27 cellular contexts compared by ENCODE assay signal in the genomic region with DNA sequence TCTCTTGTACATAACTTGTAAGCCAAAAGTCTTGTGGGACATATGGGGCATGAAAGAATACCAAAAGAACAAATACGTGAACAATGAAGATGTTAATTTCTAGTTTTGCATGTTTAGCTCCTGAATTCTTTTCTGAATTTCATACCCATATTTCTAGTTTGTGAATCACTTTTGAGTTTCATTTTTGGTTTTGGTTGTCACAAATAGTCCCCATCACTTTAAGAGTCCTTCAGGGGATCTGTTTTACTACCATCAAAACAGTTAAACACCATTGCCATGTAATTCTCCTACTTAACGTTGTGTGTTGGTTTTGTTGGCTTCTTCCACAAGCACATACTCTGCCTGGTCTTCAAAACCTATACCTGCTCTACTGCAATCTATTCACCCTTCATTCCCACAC. TPM values are rescaled to one million over a fixed set of nuclear protein-coding genes. Genes with fewer than 3 reads are reported as not detected.
A peak's percentile ranks its signal among the peaks of the same experiment; 100 is the strongest.
DNase-seq lines count a peak whose midpoint lies in the region; ATAC-seq and TF ChIP-seq lines count a peak whose summit lies in the region.
"Had no signal": no experiment of that assay in that cellular context is flagged by ENCODE, and none has a peak within 500 bp of the region (broad histone marks: within the 10 kb centered on the region; RNA-seq: fewer than 3 reads in every experiment).

No MANE protein-coding gene starts in this region.

- no peak overlapping the region for H3K4me3 ChIP-seq in GM12865 (ENCODE audit: low read depth, low read length)
- H3K4me3 ChIP-seq in endodermal cell (ENCODE audit: low read length) = no peak overlapping the region
- H3K4me3 ChIP-seq: breast epithelium, colonic mucosa, esophagus muscularis mucosa, psoas muscle, stomach, transverse colon had no signal

- H3K27ac Mint-ChIP-seq in WTC11 (0 out of 2 replicates have a peak overlapping the region, but pooled peaks have one; percentile 52), endodermal cell (no peak overlapping the region)
- no peak overlapping the region for H3K27ac Mint-ChIP-seq in T-helper 2 cell treated with Interferon-gamma antibody and Interleukin-4, amounts not matched to agents 5 μg/mL and 100 μg/mL, for 36 hours
- H3K27ac Mint-ChIP-seq: memory B cell had no signal

- no peak overlapping the region for H3K27ac ChIP-seq in endodermal cell (ENCODE audit: low read depth, low read length)
- H3K27ac ChIP-seq: breast epithelium, colonic mucosa, esophagus muscularis mucosa, psoas muscle, stomach, transverse colon, WERI-Rb-1 had no signal

- H3K36me3 Mint-ChIP-seq in WTC11 = peaks cover 80% of the 10 kb centered on the region
- H3K36me3 Mint-ChIP-seq in endodermal cell (ENCODE audit: low read depth) = peaks cover 69% of the 10 kb centered on the region
- no peaks in the 10 kb centered on the region for H3K36me3 Mint-ChIP-seq in T-helper 2 cell treated with Interferon-gamma antibody and Interleukin-4, amounts not matched to agents 5 μg/mL and 100 μg/mL, for 36 hours (ENCODE audit: low read depth)
- H3K36me3 Mint-ChIP-seq: CD8-positive, alpha-beta memory T cell; IgD-negative memory B cell; memory B cell had no signal

- H3K9me3 Mint-ChIP-seq in WTC11 (peaks cover 26% of the 10 kb centered on the region), endodermal cell (peaks cover 20% of the 10 kb centered on the region)
- H3K9me3 Mint-ChIP-seq in T-helper 2 cell treated with Interferon-gamma antibody and Interleukin-4, amounts not matched to agents 5 μg/mL and 100 μg/mL, for 36 hours = no peaks in the 10 kb centered on the region

- peaks cover 30% of the 10 kb centered on the region for H3K9me3 ChIP-seq in endodermal cell (ENCODE audit: control insufficient read depth, low read length)
- H3K9me3 ChIP-seq: breast epithelium, colonic mucosa, esophagus muscularis mucosa, psoas muscle, stomach, transverse colon had no signal

- no peak for TF ChIP-seq CTCF in GM12865 (IDR thresholded peaks at IDR 0.05; ENCODE audit: insufficient read depth, low read depth, low read length, missing control alignments)
- TF ChIP-seq CTCF in WTC11 (IDR thresholded peaks at IDR 0.05) = no peak
- TF ChIP-seq CTCF in endodermal cell (conservative IDR thresholded peaks at IDR 0.05) = no peak

- H3K4me1 ChIP-seq in endodermal cell (ENCODE audit: control insufficient read depth, insufficient read depth, low read length) = peaks cover 5% of the 10 kb centered on the region
- H3K4me1 ChIP-seq: breast epithelium, colonic mucosa, esophagus muscularis mucosa, psoas muscle, stomach, transverse colon had no signal

- H3K4me1 Mint-ChIP-seq in WTC11 (peaks cover 23% of the 10 kb centered on the region), endodermal cell (peaks cover 25% of the 10 kb centered on the region)
- no peaks in the 10 kb centered on the region for H3K4me1 Mint-ChIP-seq in T-helper 2 cell treated with Interferon-gamma antibody and Interleukin-4, amounts not matched to agents 5 μg/mL and 100 μg/mL, for 36 hours (ENCODE audit: low read depth)
- H3K4me1 Mint-ChIP-seq: CD8-positive, alpha-beta memory T cell; IgD-negative memory B cell; memory B cell had no signal

- POLR2A ChIA-PET in WTC11 (lab: Charles Lee) = no interaction called here

- peak; percentile 9 for DNase-seq in GM12865 (ENCODE audit: low read depth)
- no peak for DNase-seq in WTC11 (ENCODE audit: low spot score)
- no peak for DNase-seq in endodermal cell
- no peak for DNase-seq in T-helper 2 cell treated with Interferon-gamma antibody and Interleukin-4, amounts not matched to agents 5 μg/mL and 100 μg/mL, for 36 hours (ENCODE audit: low spot score)
- no peak for DNase-seq in DMS79 (lab: John Stamatoyannopoulos, UW)
- DNase-seq: activated CD4-positive, alpha-beta T cell treated with anti-CD3 and anti-CD28 coated beads, Interleukin-2, amount 50 U/mL, for 1 hour; activated naive CD4-positive, alpha-beta T cell treated with anti-CD3 and anti-CD28 coated beads, Interleukin-2, amount 50 U/mL, for 16 hours; AML-193; amygdala; CD8-positive, alpha-beta memory T cell; colonic mucosa; NCI-H1105 treated with DMSO at 0.1 percent for 48 hours; NCI-H2081 treated with DMSO at 0.1 percent for 48 hours; NCI-H345; NCI-H82; psoas muscle; stimulated activated CD8-positive, alpha-beta memory T cell treated with anti-CD3 and anti-CD28 coated beads, Interleukin-4, amount 100 ng/mL, for 48 hours; stomach; transverse colon; WERI-Rb-1 had no signal

- no peaks in the 10 kb centered on the region for H3K27me3 ChIP-seq in endodermal cell (ENCODE audit: control insufficient read depth, insufficient read depth, low read length, poor library complexity, severe bottlenecking)
- H3K27me3 ChIP-seq: breast epithelium, colonic mucosa, esophagus muscularis mucosa, stomach, transverse colon had no signal

- 92 to 95% methylated on average over 2 of the region's 2 CpGs for WGBS in endodermal cell (ENCODE audit: insufficient coverage in 1 of 2, insufficient read length in 1 of 2), 2 experiments

- CTCF ChIA-PET in WTC11 (lab: Charles Lee) = no interaction called here

- ATAC-seq in GM19351 (IDR thresholded peaks at IDR 0.05; ENCODE audit: unreplicated experiment) = peak; percentile 74
- peak; percentile 70 for ATAC-seq in HG02678 (IDR thresholded peaks at IDR 0.05; ENCODE audit: unreplicated experiment)
- no peak for ATAC-seq in WTC11
- no peak for ATAC-seq in HG02642 (IDR thresholded peaks at IDR 0.05; ENCODE audit: poor library complexity, unreplicated experiment)
- ATAC-seq: psoas muscle had no signal

- H3K27me3 Mint-ChIP-seq in WTC11 (ENCODE audit: low read depth) (no peaks in the 10 kb centered on the region), endodermal cell (ENCODE audit: insufficient read depth) (no peaks in the 10 kb centered on the region)
- H3K27me3 Mint-ChIP-seq in T-helper 2 cell treated with Interferon-gamma antibody and Interleukin-4, amounts not matched to agents 5 μg/mL and 100 μg/mL, for 36 hours (ENCODE audit: low read depth) = no peaks in the 10 kb centered on the region
- H3K27me3 Mint-ChIP-seq: memory B cell had no signal

- H3K4me3 Mint-ChIP-seq in WTC11 (no peak overlapping the region), endodermal cell (no peak overlapping the region)
- no peak overlapping the region for H3K4me3 Mint-ChIP-seq in T-helper 2 cell treated with Interferon-gamma antibody and Interleukin-4, amounts not matched to agents 5 μg/mL and 100 μg/mL, for 36 hours
- H3K4me3 Mint-ChIP-seq: CD8-positive, alpha-beta memory T cell; IgD-negative memory B cell; memory B cell had no signal

- H3K9ac ChIP-seq in endodermal cell (ENCODE audit: extremely low read depth, low read length, poor library complexity, severe bottlenecking) = no peak overlapping the region

- peaks cover 64% of the 10 kb centered on the region for H3K36me3 ChIP-seq in endodermal cell (ENCODE audit: control insufficient read depth, insufficient read depth, low read length)
- H3K36me3 ChIP-seq: breast epithelium, colonic mucosa, esophagus muscularis mucosa, stomach, transverse colon, WERI-Rb-1 had no signal

TF ChIP-seq in WTC11, 78 proteins besides CTCF, POLR2A, EP300 and RAD21:
- no peak for TF ChIP-seq GTF2I (CRISPR knock-in tag; conservative IDR thresholded peaks at IDR 0.05)
- no peak for TF ChIP-seq KAT7 (CRISPR knock-in tag; IDR thresholded peaks at IDR 0.05; ENCODE audit: borderline replicate concordance)
- TF ChIP-seq ZNF219 (CRISPR knock-in tag; IDR thresholded peaks at IDR 0.05; ENCODE audit: borderline replicate concordance) = no peak
- TF ChIP-seq, protein P1, sequence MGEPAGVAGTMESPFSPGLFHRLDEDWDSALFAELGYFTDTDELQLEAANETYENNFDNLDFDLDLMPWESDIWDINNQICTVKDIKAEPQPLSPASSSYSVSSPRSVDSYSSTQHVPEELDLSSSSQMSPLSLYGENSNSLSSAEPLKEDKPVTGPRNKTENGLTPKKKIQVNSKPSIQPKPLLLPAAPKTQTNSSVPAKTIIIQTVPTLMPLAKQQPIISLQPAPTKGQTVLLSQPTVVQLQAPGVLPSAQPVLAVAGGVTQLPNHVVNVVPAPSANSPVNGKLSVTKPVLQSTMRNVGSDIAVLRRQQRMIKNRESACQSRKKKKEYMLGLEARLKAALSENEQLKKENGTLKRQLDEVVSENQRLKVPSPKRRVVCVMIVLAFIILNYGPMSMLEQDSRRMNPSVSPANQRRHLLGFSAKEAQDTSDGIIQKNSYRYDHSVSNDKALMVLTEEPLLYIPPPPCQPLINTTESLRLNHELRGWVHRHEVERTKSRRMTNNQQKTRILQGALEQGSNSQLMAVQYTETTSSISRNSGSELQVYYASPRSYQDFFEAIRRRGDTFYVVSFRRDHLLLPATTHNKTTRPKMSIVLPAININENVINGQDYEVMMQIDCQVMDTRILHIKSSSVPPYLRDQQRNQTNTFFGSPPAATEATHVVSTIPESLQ (CRISPR knock-in tag; IDR thresholded peaks at IDR 0.05) = no peak
- TF ChIP-seq, protein P2, sequence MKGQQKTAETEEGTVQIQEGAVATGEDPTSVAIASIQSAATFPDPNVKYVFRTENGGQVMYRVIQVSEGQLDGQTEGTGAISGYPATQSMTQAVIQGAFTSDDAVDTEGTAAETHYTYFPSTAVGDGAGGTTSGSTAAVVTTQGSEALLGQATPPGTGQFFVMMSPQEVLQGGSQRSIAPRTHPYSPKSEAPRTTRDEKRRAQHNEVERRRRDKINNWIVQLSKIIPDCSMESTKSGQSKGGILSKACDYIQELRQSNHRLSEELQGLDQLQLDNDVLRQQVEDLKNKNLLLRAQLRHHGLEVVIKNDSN (CRISPR knock-in tag; IDR thresholded peaks at IDR 0.05) = no peak
- TF ChIP-seq, protein P3, sequence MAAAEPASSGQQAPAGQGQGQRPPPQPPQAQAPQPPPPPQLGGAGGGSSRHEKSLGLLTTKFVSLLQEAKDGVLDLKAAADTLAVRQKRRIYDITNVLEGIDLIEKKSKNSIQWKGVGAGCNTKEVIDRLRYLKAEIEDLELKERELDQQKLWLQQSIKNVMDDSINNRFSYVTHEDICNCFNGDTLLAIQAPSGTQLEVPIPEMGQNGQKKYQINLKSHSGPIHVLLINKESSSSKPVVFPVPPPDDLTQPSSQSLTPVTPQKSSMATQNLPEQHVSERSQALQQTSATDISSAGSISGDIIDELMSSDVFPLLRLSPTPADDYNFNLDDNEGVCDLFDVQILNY (CRISPR knock-in tag; IDR thresholded peaks at IDR 0.05) = no peak

RNA-seq across cellular contexts. Expression of a gene that starts 27.0 kb away (rescaled TPM):
- total RNA-seq in WTC11 (2021) (275 to 286 TPM (median 276 TPM) in 3 replicates), endodermal cell (100 to 1,000 TPM; 363 to 397 TPM)
- polyA plus RNA-seq in endodermal cell (2013, experiment 1 of 2) = 188 TPM
- polyA plus RNA-seq in endodermal cell (2013, experiment 2 of 2) = 171 TPM
- polyA plus RNA-seq: CD8-positive, alpha-beta memory T cell had no signal

Comparison
In these comparisons a context has a peak if more than half of its experiments do, and no peak if none do; other contexts are left out.
1. ATAC-seq: peak in GM19351 (single experiment) and HG02678 (single experiment); none in WTC11 (single experiment) and HG02642 (single experiment).